8 cellular contexts compared by ENCODE assay signal in genomic region chr20:62938105-62938888, GRCh38. TPM values are rescaled to one million over a fixed set of nuclear protein-coding genes. Genes with fewer than 3 reads are reported as not detected.
DNase-seq lines count a peak whose midpoint lies in the region; ATAC-seq and TF ChIP-seq lines count a peak whose summit lies in the region.

Gene GID8 (plus strand): TSS chr20:62938147. CDS start chr20:62941503, 3,356 bp downstream.

- DNase-seq in SIG-M5 treated with dmso at 0.1 percent for 504 hours (lab: John Stamatoyannopoulos, UW; ENCODE audit: unreplicated experiment) (peak; percentile 63), SIG-M5 (lab: John Stamatoyannopoulos, UW) (no peak), NCI-H69 (lab: John Stamatoyannopoulos, UW) (peak; percentile 61), glutamatergic neuron (peak; percentile 74), omental fat pad (ENCODE audit: low spot score) (no peak), GM19240 (ENCODE audit: insufficient read length, low spot score) (no peak)

- H3K4me1 Mint-ChIP-seq in activated naive CD4-positive, alpha-beta T cell treated with anti-CD3 and anti-CD28 coated beads, Interleukin-2, amount 50 U/mL, for 24 hours = peaks cover 44% of the 10 kb centered on the region
- peaks cover 8% of the 10 kb centered on the region for H3K4me1 Mint-ChIP-seq in glutamatergic neuron (ENCODE audit: low read depth, unreplicated experiment)

- H3K4me3 Mint-ChIP-seq in activated naive CD4-positive, alpha-beta T cell treated with anti-CD3 and anti-CD28 coated beads, Interleukin-2, amount 50 U/mL, for 24 hours = peak within 1 kb of the TSS; percentile 98
- peak within 1 kb of the TSS; percentile 99 for H3K4me3 Mint-ChIP-seq in glutamatergic neuron (ENCODE audit: unreplicated experiment)

- peak within 1 kb of the TSS; percentile 99 for H3K27ac Mint-ChIP-seq in activated naive CD4-positive, alpha-beta T cell treated with anti-CD3 and anti-CD28 coated beads, Interleukin-2, amount 50 U/mL, for 24 hours
- peak within 1 kb of the TSS; percentile 99 for H3K27ac Mint-ChIP-seq in glutamatergic neuron (ENCODE audit: unreplicated experiment)

- no peaks in the 10 kb centered on the region for H3K27me3 Mint-ChIP-seq in activated naive CD4-positive, alpha-beta T cell treated with anti-CD3 and anti-CD28 coated beads, Interleukin-2, amount 50 U/mL, for 24 hours
- H3K27me3 Mint-ChIP-seq in glutamatergic neuron (ENCODE audit: unreplicated experiment) = peaks cover 9% of the 10 kb centered on the region

- H3K36me3 Mint-ChIP-seq in activated naive CD4-positive, alpha-beta T cell treated with anti-CD3 and anti-CD28 coated beads, Interleukin-2, amount 50 U/mL, for 24 hours = peaks cover 2% of the 10 kb centered on the region
- no peaks in the 10 kb centered on the region for H3K36me3 Mint-ChIP-seq in glutamatergic neuron (ENCODE audit: unreplicated experiment)

- peak; percentile 47 for ATAC-seq in HG02798 (IDR thresholded peaks at IDR 0.05; ENCODE audit: poor library complexity, unreplicated experiment)
- peak; percentile 75 for ATAC-seq in omental fat pad (ENCODE audit: low FRiP score)

- TF ChIP-seq CTCF in glutamatergic neuron (IDR thresholded peaks at IDR 0.05; ENCODE audit: partially characterized antibody, unreplicated experiment) (no peak), omental fat pad (IDR thresholded peaks at IDR 0.05) (no peak)

- H3K9me3 Mint-ChIP-seq in activated naive CD4-positive, alpha-beta T cell treated with anti-CD3 and anti-CD28 coated beads, Interleukin-2, amount 50 U/mL, for 24 hours = no peaks in the 10 kb centered on the region
- peaks cover 12% of the 10 kb centered on the region for H3K9me3 Mint-ChIP-seq in glutamatergic neuron (ENCODE audit: unreplicated experiment)

RNA-seq across cellular contexts. Expression of gene GID8, which starts in this region (rescaled TPM):
- 57.8 TPM for total RNA-seq in glutamatergic neuron (ENCODE audit: unreplicated experiment)
- total RNA-seq in omental fat pad = 10 to 100 TPM; 21.7 to 33.4 (median 25.5) TPM

Comparison
In these comparisons a context has a peak if more than half of its experiments do, and no peak if none do; other contexts are left out.
1. DNase-seq: peak in SIG-M5 treated with dmso at 0.1 percent for 504 hours (single experiment), NCI-H69 (single experiment) and glutamatergic neuron (single experiment); none in SIG-M5 (single experiment), omental fat pad (single experiment) and GM19240 (single experiment).